In the genomic region with DNA sequence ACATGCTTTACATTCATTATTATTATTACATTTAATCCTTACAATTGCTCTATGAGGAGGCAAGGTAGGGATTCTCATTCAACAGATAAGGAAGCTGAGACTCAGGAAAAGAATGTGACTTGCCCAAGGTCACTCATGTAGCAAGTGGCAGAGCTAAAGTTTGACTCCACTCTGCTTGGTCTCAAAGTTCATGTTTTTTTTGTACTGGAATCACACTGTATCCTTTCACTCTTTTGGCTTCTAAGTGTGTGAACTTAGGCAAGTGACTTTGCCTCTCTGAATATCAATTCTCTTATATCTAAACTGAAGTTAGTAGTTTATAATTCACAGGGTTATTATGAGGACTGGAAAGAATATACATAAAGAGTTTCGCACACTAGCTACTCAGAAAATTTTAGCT, we compare ENCODE assay signal across 27 cellular contexts.
DNase-seq lines count a peak whose midpoint lies in the region; ATAC-seq, FAIRE-seq and TF ChIP-seq lines count a peak whose summit lies in the region.
"Had no signal": no experiment of that assay in that cellular context is flagged by ENCODE, and none has a peak within 500 bp of the region (broad histone marks: within the 10 kb centered on the region; RNA-seq: fewer than 3 reads in every experiment).

No MANE protein-coding gene starts in this region.

- intact Hi-C loops in kidney (cut with DNase I) (no loop called here), HepG2 (cut with micrococcal nuclease; ENCODE audit: unreplicated experiment) (no loop called here), right lobe of liver (cut with DNase I) (no loop called here), esophagus squamous epithelium (cut with DNase I) (no loop called here)

- H3K79me2 ChIP-seq in HepG2 (ENCODE audit: insufficient read depth, low read length) = no peaks in the 10 kb centered on the region

- FAIRE-seq in kidney (lab: Jason Lieb, UNC) (peak; percentile 38), HepG2 (lab: Jason Lieb, UNC) (peak; percentile 55)
- FAIRE-seq: A204.1, GM12878, GM12892, GM18507 had no signal

- no peak overlapping the region for H3K27ac ChIP-seq in kidney (ENCODE audit: low read depth in 2 of 2, low read length in 2 of 2)
- H3K27ac ChIP-seq in HepG2 (ENCODE audit: extremely low read length, insufficient read depth, low read length) = no peak overlapping the region
- peak overlapping the region in 2 of 3 donors; percentile 20 to 45 for H3K27ac ChIP-seq in right lobe of liver
- H3K27ac ChIP-seq in esophagus squamous epithelium = no peak overlapping the region
- H3K27ac ChIP-seq: BLaER1 had no signal

- WGBS in HepG2 (ENCODE audit: low lambda C conversion rate) = 64% methylated on average over 1 of the region's 1 CpG
- 37% methylated on average over 1 of the region's 1 CpG for WGBS in right lobe of liver (ENCODE audit: insufficient coverage, low coverage, low lambda C conversion rate, missing lambda C conversion rate)
- WGBS in esophagus squamous epithelium, 2 donors = 100% methylated on average over 1 of the region's 1 CpG

- no TSS peak for BruUV-seq in HepG2 (replicated peaks; lab: Mats Ljungman, UMichigan)

- TF ChIP-seq RAD21 in HepG2 (CRISPR knock-in tag; IDR thresholded peaks at IDR 0.05) = no peak

- no peak for TF ChIP-seq EP300 in HepG2 (IDR thresholded peaks at IDR 0.05; ENCODE audit: low read depth in 2 of 2, low read length in 2 of 2)
- no peak for TF ChIP-seq EP300 in HepG2 (CRISPR knock-in tag; IDR thresholded peaks at IDR 0.05; ENCODE audit: borderline replicate concordance)

- CTCF ChIA-PET in HepG2 (lab: Yijun Ruan, JAX; ENCODE audit: low intra/inter-chr PET ratio, low total read pairs) = no interaction called here

- DNase-seq in kidney = no peak
- DNase-seq in HepG2 (ENCODE audit: low spot score) = no peak
- no peak for DNase-seq in right lobe of liver
- no peak for DNase-seq in inferior parietal cortex (ENCODE audit: extremely low spot score)
- no peak for DNase-seq in esophagus squamous epithelium (lab: John Stamatoyannopoulos, UW)
- DNase-seq: 8988T; ACHN; BE2C; C1 segment of cervical spinal cord; CD4-positive, alpha-beta memory T cell; CD4-positive, CD25-positive, alpha-beta regulatory T cell; CD8-positive, alpha-beta memory T cell; COR-L47; DMS 273 treated with DMSO at 0.1 percent for 48 hours; DMS153; DMS53; DMS79; DND-41; EL; GDM1 had no signal

- H3K9ac ChIP-seq in kidney (ENCODE audit: low read length in 2 of 2) = no peak overlapping the region
- H3K9ac ChIP-seq in HepG2 (ENCODE audit: insufficient read depth, low read depth, low read length) = no peak overlapping the region
- H3K9ac ChIP-seq: BLaER1 had no signal

- H3K36me3 ChIP-seq in kidney (ENCODE audit: control insufficient read depth in 1 of 2, insufficient read depth in 2 of 2, low read length in 2 of 2) (no peaks in the 10 kb centered on the region), HepG2 (replicated peaks in 1 of 2; ENCODE audit: control insufficient read depth in 1 of 2, insufficient read depth in 2 of 2, low read length in 2 of 2) (no peaks in the 10 kb centered on the region), right lobe of liver (no peaks in the 10 kb centered on the region), esophagus squamous epithelium (no peaks in the 10 kb centered on the region)
- H3K36me3 ChIP-seq: BE2C, BLaER1 had no signal

- H3K27me3 ChIP-seq in HepG2 (ENCODE audit: control insufficient read depth in 1 of 2, insufficient read depth in 2 of 2, low read length in 2 of 2) (no peaks in the 10 kb centered on the region), right lobe of liver (no peaks in the 10 kb centered on the region), esophagus squamous epithelium (peaks cover 0 to 3% (median 0%) of the 10 kb centered on the region in 4 donors)
- H3K27me3 ChIP-seq: BE2C had no signal

- H3K4me3 ChIP-seq in kidney (ENCODE audit: low read length in 2 of 2) (no peak overlapping the region), HepG2 (replicated peaks in 1 of 3; ENCODE audit: insufficient read depth in 1 of 3, low read depth in 2 of 3, low read length in 3 of 3) (no peak overlapping the region), right lobe of liver (peak overlapping the region in 1 of 3 donors; percentile 1), esophagus squamous epithelium (no peak overlapping the region)
- H3K4me3 ChIP-seq: BLaER1, GM12878 had no signal

- POLR2A ChIA-PET in HepG2 (lab: Yijun Ruan, JAX) = no interaction called here

- H3K4me1 ChIP-seq in kidney (ENCODE audit: control insufficient read depth in 1 of 2, insufficient read depth in 1 of 2, low read depth in 1 of 2, low read length in 2 of 2) (no peaks in the 10 kb centered on the region), HepG2 (ENCODE audit: insufficient read depth, low read length) (no peaks in the 10 kb centered on the region), right lobe of liver (peaks cover 0 to 12% (median 0%) of the 10 kb centered on the region in 4 donors), esophagus squamous epithelium (no peaks in the 10 kb centered on the region)
- H3K4me1 ChIP-seq: BE2C, BLaER1 had no signal

- H3K9me3 ChIP-seq in kidney (ENCODE audit: control insufficient read depth in 1 of 2, low read length in 2 of 2) = no peaks in the 10 kb centered on the region
- peaks cover 25% of the 10 kb centered on the region for H3K9me3 ChIP-seq in HepG2 (ENCODE audit: low read length)
- H3K9me3 ChIP-seq in right lobe of liver = no peaks in the 10 kb centered on the region
- no peaks in the 10 kb centered on the region for H3K9me3 ChIP-seq in esophagus squamous epithelium
- H3K9me3 ChIP-seq: BE2C had no signal

- TF ChIP-seq CTCF in kidney (IDR thresholded peaks at IDR 0.05; ENCODE audit: borderline replicate concordance, extremely low read depth, insufficient read depth) (no peak), HepG2 (CRISPR knock-in tag; IDR thresholded peaks at IDR 0.05) (no peak), right lobe of liver (IDR thresholded peaks at IDR 0.05) (no peak), esophagus squamous epithelium (IDR thresholded peaks at IDR 0.05) (no peak)

- peak; percentile 32; the same call in 1 of the 3 replicates for ATAC-seq in HepG2
- ATAC-seq in right lobe of liver = peak; percentile 71 to 88 (median 86)
- ATAC-seq in HG02798 (IDR thresholded peaks at IDR 0.05; ENCODE audit: poor library complexity, unreplicated experiment) = no peak
- ATAC-seq in GM19351 (IDR thresholded peaks at IDR 0.05; ENCODE audit: unreplicated experiment) = no peak
- ATAC-seq: GM12878 had no signal

- in situ Hi-C loops in HepG2 (cut with HindIII; ENCODE audit: extremely low pct_ligation_motif_present, low pct_unique_long_range_greater_than_20kb) = no loop called here

- TF ChIP-seq POLR2A in HepG2 (IDR thresholded peaks at IDR 0.05; ENCODE audit: insufficient read depth in 1 of 2, low read depth in 2 of 2, low read length in 2 of 2) (no peak), right lobe of liver (IDR thresholded peaks at IDR 0.05) (no peak), esophagus squamous epithelium (IDR thresholded peaks at IDR 0.05) (no peak)

- no peak overlapping the region for H2AFZ ChIP-seq in HepG2 (ENCODE audit: low read length)

- no peaks in the 10 kb centered on the region for H4K20me1 ChIP-seq in HepG2 (ENCODE audit: insufficient read depth, low read length)
- H4K20me1 ChIP-seq: BLaER1 had no signal

- no peak overlapping the region for H3K4me2 ChIP-seq in HepG2 (ENCODE audit: low read depth, low read length)
- H3K4me2 ChIP-seq: BLaER1 had no signal

TF ChIP-seq in HepG2, 621 proteins besides CTCF, POLR2A, EP300 and RAD21:
- TF ChIP-seq HNF4A (CRISPR knock-in tag; IDR thresholded peaks at IDR 0.05) = 0 out of 2 replicates have a peak, but pooled peaks have one; percentile 28
- TF ChIP-seq, protein P1, sequence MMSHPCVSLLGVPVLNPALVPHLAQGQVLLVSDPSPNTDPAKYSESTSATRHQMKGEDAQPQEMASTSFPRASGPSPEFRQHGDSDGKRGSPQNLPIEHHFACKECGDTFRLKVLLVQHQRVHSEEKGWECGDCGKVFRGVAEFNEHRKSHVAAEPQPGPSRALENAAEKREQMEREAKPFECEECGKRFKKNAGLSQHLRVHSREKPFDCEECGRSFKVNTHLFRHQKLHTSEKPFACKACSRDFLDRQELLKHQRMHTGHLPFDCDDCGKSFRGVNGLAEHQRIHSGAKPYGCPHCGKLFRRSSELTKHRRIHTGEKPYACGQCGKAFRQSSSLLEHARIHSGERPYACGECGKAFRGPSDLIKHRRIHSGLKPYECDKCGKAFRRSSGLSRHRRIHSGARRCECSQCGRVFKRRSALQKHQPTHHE (CRISPR knock-in tag; IDR thresholded peaks at IDR 0.05; ENCODE audit: borderline replicate concordance) = no peak

Comparison
In these comparisons a context has a peak if more than half of its experiments do, and no peak if none do; other contexts are left out.
1. H3K27ac ChIP-seq: peak in right lobe of liver (2 of 3); none in kidney (0 of 2), HepG2 (single experiment) and esophagus squamous epithelium (0 of 4).
2. ATAC-seq: peak in HepG2 (single experiment) and right lobe of liver (4 of 4); none in HG02798 (single experiment) and GM19351 (single experiment).